9 cellular contexts compared by ENCODE assay signal in genomic region chr1:170162385-170163226, GRCh38. TPM values are rescaled to one million over a fixed set of nuclear protein-coding genes. Genes with fewer than 3 reads are reported as not detected.
DNase-seq lines count a peak whose midpoint lies in the region; ATAC-seq and TF ChIP-seq lines count a peak whose summit lies in the region.
"Had no signal": no experiment of that assay in that cellular context is flagged by ENCODE, and none has a peak within 500 bp of the region (broad histone marks: within the 10 kb centered on the region; RNA-seq: fewer than 3 reads in every experiment).

No MANE protein-coding gene starts in this region.

- DNase-seq in BJ (ENCODE audit: low read depth) (peak; percentile 73), SJSA1 (ENCODE audit: low read depth in 1 of 2, low spot score in 2 of 2) (peak; percentile 19 to 65), fibroblast of pulmonary artery (ENCODE audit: low read depth) (peak; percentile 89), neuronal stem cell (ENCODE audit: low spot score) (peak; percentile 26), T-helper 17 cell (no peak)

- no peaks in the 10 kb centered on the region for H3K4me1 ChIP-seq in SJSA1 (replicated peaks)
- no peaks in the 10 kb centered on the region for H3K4me1 ChIP-seq in neuronal stem cell (ENCODE audit: control insufficient read depth in 2 of 2, insufficient read depth in 1 of 2, low read depth in 1 of 2, low read length in 2 of 2)

- no peak overlapping the region for H3K4me3 Mint-ChIP-seq in T-helper 17 cell
- H3K4me3 Mint-ChIP-seq: CD14-positive monocyte had no signal

- TF ChIP-seq CTCF in BJ (IDR thresholded peaks at IDR 0.05; ENCODE audit: insufficient read depth, low read depth, low read length) (no peak), fibroblast of pulmonary artery (IDR thresholded peaks at IDR 0.05; ENCODE audit: low read length, missing control alignments) (no peak)

- H3K4me1 Mint-ChIP-seq in T-helper 17 cell: no peaks in the 10 kb centered on the region
- H3K4me1 Mint-ChIP-seq: CD14-positive monocyte had no signal

- CTCF ChIA-PET in BJ (lab: Yijun Ruan, JAX): no interaction called here

- H3K27ac ChIP-seq in SJSA1: no peak overlapping the region
- no peak overlapping the region for H3K27ac ChIP-seq in neuronal stem cell (replicated peaks; ENCODE audit: low read length)

- no peaks in the 10 kb centered on the region for H3K36me3 ChIP-seq in BJ (ENCODE audit: control insufficient read depth, insufficient read depth, low read length)
- no peaks in the 10 kb centered on the region for H3K36me3 ChIP-seq in SJSA1
- no peaks in the 10 kb centered on the region for H3K36me3 ChIP-seq in neuronal stem cell (replicated peaks in 1 of 2; ENCODE audit: control insufficient read depth in 2 of 2, insufficient read depth in 2 of 2, low read length in 2 of 2)

- no peaks in the 10 kb centered on the region for H3K79me1 ChIP-seq in neuronal stem cell (ENCODE audit: low read depth, low read length)

- H2BK5ac ChIP-seq in neuronal stem cell (ENCODE audit: low read length): no peak overlapping the region

- no peak overlapping the region for H3K23ac ChIP-seq in neuronal stem cell (ENCODE audit: low read depth, low read length, poor library complexity)

- H3K27me3 Mint-ChIP-seq in T-helper 17 cell: no peaks in the 10 kb centered on the region

- H3K9me3 ChIP-seq in SJSA1 (replicated peaks): no peaks in the 10 kb centered on the region
- H3K9me3 ChIP-seq in neuronal stem cell (replicated peaks in 1 of 2; ENCODE audit: control insufficient read depth in 2 of 2, insufficient read depth in 1 of 2, low read depth in 1 of 2, low read length in 2 of 2): no peaks in the 10 kb centered on the region
- H3K9me3 ChIP-seq in T-helper 17 cell (ENCODE audit: control insufficient read depth, low read length, poor library complexity, severe bottlenecking): no peaks in the 10 kb centered on the region

- ATAC-seq in GM19467 (IDR thresholded peaks at IDR 0.05; ENCODE audit: unreplicated experiment) (no peak), T-helper 17 cell (no peak), HG02642 (IDR thresholded peaks at IDR 0.05; ENCODE audit: poor library complexity, unreplicated experiment) (no peak), GM18861 (IDR thresholded peaks at IDR 0.05; ENCODE audit: unreplicated experiment) (no peak)

- no peak overlapping the region for H2BK15ac ChIP-seq in neuronal stem cell (ENCODE audit: low read length)

- H4K8ac ChIP-seq in neuronal stem cell (ENCODE audit: low read depth, low read length): no peak overlapping the region

- no peak overlapping the region for H2BK120ac ChIP-seq in neuronal stem cell (ENCODE audit: low read depth, low read length)

- H3K18ac ChIP-seq in neuronal stem cell (ENCODE audit: low read length): no peak overlapping the region

- H3K27me3 ChIP-seq in BJ (ENCODE audit: control insufficient read depth, insufficient read depth, low read length): no peaks in the 10 kb centered on the region
- H3K27me3 ChIP-seq in SJSA1 (replicated peaks): no peaks in the 10 kb centered on the region
- no peaks in the 10 kb centered on the region for H3K27me3 ChIP-seq in neuronal stem cell (ENCODE audit: control insufficient read depth in 3 of 3, insufficient read depth in 3 of 3, low read depth in 1 of 3, low read length in 3 of 3)

- no peak overlapping the region for H3K9ac ChIP-seq in neuronal stem cell (ENCODE audit: low read depth, low read length, poor library complexity)

- H2AFZ ChIP-seq in neuronal stem cell (ENCODE audit: low read length): peak overlapping the region; percentile 24

- no peak overlapping the region for H3K4ac ChIP-seq in neuronal stem cell (ENCODE audit: low read length)

- no peaks in the 10 kb centered on the region for H3K36me3 Mint-ChIP-seq in T-helper 17 cell (ENCODE audit: low read depth)
- H3K36me3 Mint-ChIP-seq: CD14-positive monocyte had no signal

- H2BK12ac ChIP-seq in neuronal stem cell (ENCODE audit: low read length): no peak overlapping the region

- no peak overlapping the region for H3K4me2 ChIP-seq in neuronal stem cell (ENCODE audit: insufficient read depth, low read length, poor library complexity, severe bottlenecking)

- no peak overlapping the region for H3K14ac ChIP-seq in neuronal stem cell (ENCODE audit: low read length)

- H3K4me3 ChIP-seq in BJ (ENCODE audit: low read depth, low read length) (no peak overlapping the region), SJSA1 (no peak overlapping the region), fibroblast of pulmonary artery (replicated peaks; ENCODE audit: low read depth, low read length) (no peak overlapping the region), neuronal stem cell (ENCODE audit: low read length in 2 of 2) (no peak overlapping the region)

- no peak overlapping the region for H2AK5ac ChIP-seq in neuronal stem cell (ENCODE audit: low read depth, low read length)

- H3K27ac Mint-ChIP-seq in T-helper 17 cell: no peak overlapping the region
- H3K27ac Mint-ChIP-seq: CD14-positive monocyte had no signal

- no CpG with 5 or more reads among the region's 8 CpGs for WGBS in neuronal stem cell (ENCODE audit: extremely low coverage in 2 of 2, insufficient read length in 2 of 2, insufficient replicate concordance in 1 of 2), 2 donors

- POLR2A ChIA-PET in BJ (lab: Charles Lee): no interaction called here

- H4K91ac ChIP-seq in neuronal stem cell (ENCODE audit: low read depth, low read length, poor library complexity): no peak overlapping the region

RNA-seq across cellular contexts. Expression of gene NTMT2, which starts 16.8 kb away (rescaled TPM):
- not detected in 2 replicates for polyA plus RNA-seq in BJ (2011; rRNA removed)
- not detected in 2 replicates for polyA minus RNA-seq in BJ (2011; rRNA and poly(A)+ RNA removed)
- total RNA-seq in SJSA1 (2014; rRNA removed; shearing (Covaris generic)): not detected in 2 replicates
- 0.15 TPM for polyA plus RNA-seq in neuronal stem cell (2013, experiment 1 of 2)
- polyA plus RNA-seq in neuronal stem cell (2013, experiment 2 of 2): 0.06 TPM
- total RNA-seq in T-helper 17 cell: not detected
- polyA plus RNA-seq: CD14-positive monocyte had no signal

Comparison
In these comparisons a context has a peak if more than half of its experiments do, and no peak if none do; other contexts are left out.
1. DNase-seq: peak in BJ (single experiment), SJSA1 (2 of 2), fibroblast of pulmonary artery (single experiment) and neuronal stem cell (single experiment); none in T-helper 17 cell (0 of 3).